ENCODE assay signal across 15 cellular contexts in the genomic region with DNA sequence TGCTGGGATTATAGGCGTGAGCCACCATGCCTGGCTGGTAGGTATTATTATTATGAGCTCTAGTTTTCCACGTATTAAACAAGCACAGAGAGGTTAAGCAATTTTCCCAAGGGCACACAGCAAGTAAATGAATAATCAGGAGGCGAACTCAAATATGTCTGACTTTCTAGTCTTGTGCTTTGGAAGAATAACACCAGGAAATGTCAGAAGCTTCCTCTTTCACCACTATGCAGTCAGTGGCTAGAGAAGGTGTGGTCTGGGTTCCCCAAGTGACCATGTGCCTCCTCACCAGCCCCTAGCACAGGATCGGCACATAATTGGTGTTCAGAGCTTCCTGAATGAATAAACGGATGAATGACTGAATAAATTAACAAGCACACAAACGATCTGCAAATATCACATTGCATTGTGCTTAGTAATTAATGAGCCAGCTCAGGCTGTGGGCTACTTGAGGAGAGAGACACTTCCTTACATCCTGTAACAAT. TPM values are rescaled to one million over a fixed set of nuclear protein-coding genes. Genes with fewer than 3 reads are reported as not detected.
DNase-seq lines count a peak whose midpoint lies in the region; ATAC-seq, FAIRE-seq and TF ChIP-seq lines count a peak whose summit lies in the region.
"Had no signal": no experiment of that assay in that cellular context is flagged by ENCODE, and none has a peak within 500 bp of the region (broad histone marks: within the 10 kb centered on the region; RNA-seq: fewer than 3 reads in every experiment).

No MANE protein-coding gene starts in this region.

- TF ChIP-seq CTCF in A673 (conservative IDR thresholded peaks at IDR 0.05; ENCODE audit: low read depth, low read length) (no peak), H9 (conservative IDR thresholded peaks at IDR 0.05) (no peak), epithelial cell of esophagus (IDR thresholded peaks at IDR 0.05; ENCODE audit: insufficient read depth, low read depth, low read length, missing control alignments) (no peak)

- no peak overlapping the region for H2BK12ac ChIP-seq in H9 (ENCODE audit: insufficient read length, low read depth, low read length)

- TF ChIP-seq POLR2A in H54 (IDR thresholded peaks at IDR 0.05; ENCODE audit: low read depth, low read length), result no peak

- no CpG with 5 or more reads among the region's 6 CpGs for WGBS in H9 (ENCODE audit: extremely low coverage, insufficient read length, low lambda C conversion rate)

- no peaks in the 10 kb centered on the region for H3K79me2 ChIP-seq in H9 (ENCODE audit: insufficient read depth, low read length)

- no peak overlapping the region for H3K4ac ChIP-seq in H9 (ENCODE audit: low read depth, low read length)

- H2BK15ac ChIP-seq in H9 (ENCODE audit: low read depth, low read length), result no peak overlapping the region

- H3K27ac ChIP-seq in A673 (ENCODE audit: low read depth, low read length, poor library complexity, severe bottlenecking), result no peak overlapping the region
- no peak overlapping the region for H3K27ac ChIP-seq in H9 (ENCODE audit: insufficient read length, low read depth, low read length)
- H3K27ac ChIP-seq: SK-N-MC had no signal

- no peak overlapping the region for H3K9ac ChIP-seq in H9 (ENCODE audit: extremely low read depth, insufficient read length, low read length)

- POLR2A ChIA-PET in A673 (lab: Charles Lee; ENCODE audit: low non-redundant PET), result no interaction called here

- H3K4me1 Mint-ChIP-seq in H9, result peaks cover 28 to 30% of the 10 kb centered on the region in 2 experiments
- H3K4me1 Mint-ChIP-seq: stimulated activated memory B cell treated with anti-CD40 and anti-IgM and Interleukin-4, amounts not matched to agents 10 μg/mL and 1 μg/mL and 100 μg/mL, for 72 hours had no signal

- H4K91ac ChIP-seq in H9 (ENCODE audit: insufficient read length, low read depth, low read length), result no peak overlapping the region

- no peak overlapping the region for H3K4me3 ChIP-seq in A673 (ENCODE audit: low read depth, low read length, poor library complexity, severe bottlenecking)
- H3K4me3 ChIP-seq in epithelial cell of esophagus (ENCODE audit: low read length), result no peak overlapping the region
- H3K4me3 ChIP-seq: SK-N-MC had no signal

- no peak overlapping the region for H2AK5ac ChIP-seq in H9 (ENCODE audit: insufficient read length, low read length)

- H3K36me3 ChIP-seq in A673 (ENCODE audit: insufficient read depth, low read length, poor library complexity, severe bottlenecking), result no peaks in the 10 kb centered on the region

- H3K9me3 Mint-ChIP-seq in H9, result no peaks in the 10 kb centered on the region; a peak in 1 of 5 replicates
- H3K9me3 Mint-ChIP-seq: dendritic cell treated with granulocyte-macrophage colony-stimulating factor and Interleukin-4, amounts not matched to agents 40 ng/mL and 50 ng/mL, for 4 days; stimulated activated memory B cell treated with anti-CD40 and anti-IgM and Interleukin-4, amounts not matched to agents 10 μg/mL and 1 μg/mL and 100 μg/mL, for 72 hours had no signal

- no peak overlapping the region for H3T11ph ChIP-seq in H9 (ENCODE audit: low read length)

- H3K27me3 ChIP-seq in A673 (replicated peaks; ENCODE audit: insufficient read depth, low read depth, low read length, poor library complexity), result no peaks in the 10 kb centered on the region
- no peaks in the 10 kb centered on the region for H3K27me3 ChIP-seq in H9 (ENCODE audit: insufficient read depth, low read length)

- H3K14ac ChIP-seq in H9 (ENCODE audit: insufficient read depth, low read length), result no peak overlapping the region

- no peaks in the 10 kb centered on the region for H3K9me3 ChIP-seq in A673 (ENCODE audit: low read depth, low read length, poor library complexity, severe bottlenecking)
- H3K9me3 ChIP-seq in H9 (ENCODE audit: control insufficient read depth, low read depth, low read length), result no peaks in the 10 kb centered on the region

- peak; percentile 28 for DNase-seq in A673 (ENCODE audit: low spot score)
- no peak for DNase-seq in H9
- DNase-seq in NCI-H69 (lab: John Stamatoyannopoulos, UW), result peak; percentile 97
- DNase-seq in epithelial cell of esophagus (ENCODE audit: low read depth), result peak; percentile 87
- DNase-seq in activated CD4-positive, CD25-positive, alpha-beta regulatory T cell treated with anti-CD3 and anti-CD28 coated beads, Interleukin-2, amount 50 U/mL, for 72 hours, result no peak
- no peak for DNase-seq in left cardiac atrium
- no peak for DNase-seq in H54 (ENCODE audit: insufficient read length, low spot score)
- DNase-seq: activated CD4-positive, CD25-positive, alpha-beta regulatory T cell; activated T-cell treated with anti-CD3 and anti-CD28 coated beads for 4 hours; AML-193; stimulated activated CD4-positive, alpha-beta T cell treated with anti-CD3 and anti-CD28 coated beads, Interleukin-4, amount 100 ng/mL, for 1 hour had no signal

- H3K27ac Mint-ChIP-seq in H9, result peak overlapping the region in 2 of 3 experiments; percentile 19 to 36; a peak in 2 of 7 replicates
- H3K27ac Mint-ChIP-seq: dendritic cell treated with granulocyte-macrophage colony-stimulating factor and Interleukin-4, amounts not matched to agents 40 ng/mL and 50 ng/mL, for 4 days; stimulated activated memory B cell treated with anti-CD40 and anti-IgM and Interleukin-4, amounts not matched to agents 10 μg/mL and 1 μg/mL and 100 μg/mL, for 72 hours had no signal

- H3K4me1 ChIP-seq in A673 (ENCODE audit: insufficient read depth, low read length, poor library complexity, severe bottlenecking) (peaks cover 13% of the 10 kb centered on the region), H9 (ENCODE audit: insufficient read depth, low read length) (no peaks in the 10 kb centered on the region)

- H3K27me3 Mint-ChIP-seq in H9 (ENCODE audit: low read depth), result peaks cover 3% of the 10 kb centered on the region

- H2BK120ac ChIP-seq in H9 (ENCODE audit: low read depth, low read length, poor library complexity, severe bottlenecking), result no peak overlapping the region

- CTCF ChIA-PET in A673 (lab: Charles Lee), result interaction anchor here (0.5 kb wide), 1 partner anchor 13 kb away, joined by 10 read pairs; no protein-coding TSS in a partner anchor

- H3K79me1 ChIP-seq in H9 (ENCODE audit: insufficient read depth, low read depth, low read length, poor library complexity, severe bottlenecking), result no peaks in the 10 kb centered on the region

- no peaks in the 10 kb centered on the region for H4K20me1 ChIP-seq in H9 (ENCODE audit: control insufficient read depth, insufficient read depth, insufficient read length)

- H4K5ac ChIP-seq in H9 (ENCODE audit: insufficient read length, low read depth, low read length), result no peak overlapping the region

- intact Hi-C loops in A673 (cut with micrococcal nuclease; ENCODE audit: unreplicated experiment) (no loop called here), left cardiac atrium (cut with DNase I) (loop anchor here in 1 of 2 donors (10.0 kb wide), 1 partner anchor 54 kb away; no protein-coding TSS in a partner anchor)

- no peaks in the 10 kb centered on the region for H3K23me2 ChIP-seq in H9 (ENCODE audit: insufficient read length, low read depth, low read length, poor library complexity, severe bottlenecking)

- no TSS peak for BruUV-seq in A673 (replicated peaks; lab: Mats Ljungman, UMichigan)

- FAIRE-seq in H54 (lab: Jason Lieb, UNC), result no peak

- H2BK20ac ChIP-seq in H9 (ENCODE audit: low read depth, low read length, poor library complexity, severe bottlenecking), result no peak overlapping the region

- no peak overlapping the region for H3K18ac ChIP-seq in H9 (ENCODE audit: insufficient read length, low read depth, low read length)

- H2AFZ ChIP-seq in H9 (ENCODE audit: low read length), result no peak overlapping the region

- no peak overlapping the region for H3K23ac ChIP-seq in H9 (ENCODE audit: insufficient read length, low read depth, low read length)

- no peak overlapping the region for H3K56ac ChIP-seq in H9 (ENCODE audit: insufficient read length, low read depth, low read length)

- H3K36me3 Mint-ChIP-seq in H9 (ENCODE audit: insufficient read depth in 1 of 3, low read depth in 3 of 3), result no peaks in the 10 kb centered on the region
- H3K36me3 Mint-ChIP-seq: stimulated activated memory B cell treated with anti-CD40 and anti-IgM and Interleukin-4, amounts not matched to agents 10 μg/mL and 1 μg/mL and 100 μg/mL, for 72 hours had no signal

- no peak overlapping the region for H2BK5ac ChIP-seq in H9 (ENCODE audit: insufficient read length, low read length)

- H4K8ac ChIP-seq in H9 (replicated peaks; ENCODE audit: insufficient read length, low read depth, low read length), result no peak overlapping the region

- ATAC-seq in HG03175 (IDR thresholded peaks at IDR 0.05; ENCODE audit: unreplicated experiment), result no peak
- no peak for ATAC-seq in left cardiac atrium
- ATAC-seq: stimulated activated memory B cell treated with anti-CD40 and anti-IgM and Interleukin-4, amounts not matched to agents 10 μg/mL and 1 μg/mL and 100 μg/mL, for 72 hours had no signal

- no peak overlapping the region; a peak in 1 of 5 replicates for H3K4me3 Mint-ChIP-seq in H9
- H3K4me3 Mint-ChIP-seq: dendritic cell treated with granulocyte-macrophage colony-stimulating factor and Interleukin-4, amounts not matched to agents 40 ng/mL and 50 ng/mL, for 4 days; stimulated activated memory B cell treated with anti-CD40 and anti-IgM and Interleukin-4, amounts not matched to agents 10 μg/mL and 1 μg/mL and 100 μg/mL, for 72 hours had no signal

- H3K4me2 ChIP-seq in H9 (ENCODE audit: insufficient read depth, insufficient read length, low read length), result no peak overlapping the region

RNA-seq across cellular contexts. Expression of gene SCNN1B, which starts 21.6 kb away (rescaled TPM):
- total RNA-seq in A673 (2021) (1.5 and 2.5 TPM in 2 replicates), H9 (2021) (0.11 and 0.35 TPM in 2 replicates), left cardiac atrium (under 1 TPM; 0.18 to 0.91 TPM)

Comparison
In these comparisons a context has a peak if more than half of its experiments do, and no peak if none do; other contexts are left out.
1. DNase-seq: peak in A673 (single experiment), NCI-H69 (single experiment) and epithelial cell of esophagus (single experiment); none in H9 (single experiment), activated CD4-positive, CD25-positive, alpha-beta regulatory T cell treated with anti-CD3 and anti-CD28 coated beads, Interleukin-2, amount 50 U/mL, for 72 hours (single experiment), left cardiac atrium (single experiment) and H54 (single experiment).